ENCODE assay signal across 8 cellular contexts in genomic region chr22:31082606-31083376, GRCh38. TPM values are rescaled to one million over a fixed set of nuclear protein-coding genes. Genes with fewer than 3 reads are reported as not detected.
DNase-seq lines count a peak whose midpoint lies in the region; ATAC-seq and TF ChIP-seq lines count a peak whose summit lies in the region.

No MANE protein-coding gene starts in this region.

- TF ChIP-seq CTCF in Caco-2 (IDR thresholded peaks at IDR 0.05; ENCODE audit: insufficient read depth in 1 of 2, low read depth in 1 of 2, low read length in 1 of 2, severe bottlenecking in 1 of 2, unreplicated experiment in 1 of 2) (peak; percentile 50 to 61), epithelial cell of esophagus (IDR thresholded peaks at IDR 0.05; ENCODE audit: insufficient read depth, low read depth, low read length, missing control alignments) (peak; percentile 65), tibial nerve (IDR thresholded peaks at IDR 0.05) (peak; percentile 61 to 83 (median 77))

- CTCF ChIA-PET in Caco-2 (lab: Charles Lee) = interaction anchor here (0.6 to 3.5 kb wide), 6 partner anchors 19 to 132 kb away, joined by 3 to 29 read pairs (median 10); partner anchors contain the start of genes MORC2, SELENOM and TUG1

- H3K27ac ChIP-seq in tibial nerve = peak overlapping the region; percentile 89 to 99 (median 98)

- peak; percentile 78 to 83 for DNase-seq in Caco-2
- peak; percentile 76 for DNase-seq in Jurkat, Clone E6-1 (ENCODE audit: low read depth, low spot score)
- peak; percentile 72 to 76 for DNase-seq in activated CD4-positive, alpha-beta T cell treated with anti-CD3 and anti-CD28 coated beads, Interleukin-2, amount 50 U/mL, for 48 hours
- DNase-seq in epithelial cell of esophagus (ENCODE audit: low read depth) = peak; percentile 84
- peak in 9 of 10 donors; percentile 29 to 80 (median 55) for DNase-seq in naive thymus-derived CD8-positive, alpha-beta T cell
- peak in 1 of 2 donors; percentile 61 for DNase-seq in tibial nerve (ENCODE audit: low spot score in 2 of 2)
- no peak for DNase-seq in NK-92 treated with Interleukin-12 subunit alpha and Interleukin-12 subunit beta, amount 100 ng/mL, for 24 hours (lab: John Stamatoyannopoulos, UW)

- ATAC-seq in naive thymus-derived CD8-positive, alpha-beta T cell = no peak
- no peak for ATAC-seq in GM18873 (IDR thresholded peaks at IDR 0.05; ENCODE audit: low FRiP score, unreplicated experiment)

- no TSS peak for BruUV-seq in Caco-2 (replicated peaks; lab: Mats Ljungman, UMichigan)

- TF ChIP-seq EP300 in tibial nerve (IDR thresholded peaks at IDR 0.05) = peak in 1 of 2 donors; percentile 49

- H3K27me3 Mint-ChIP-seq in Caco-2 (ENCODE audit: insufficient read depth, unreplicated experiment) = no peaks in the 10 kb centered on the region
- H3K27me3 Mint-ChIP-seq in naive thymus-derived CD8-positive, alpha-beta T cell = no peaks in the 10 kb centered on the region

- H3K4me1 ChIP-seq in Caco-2 = peaks cover 38% of the 10 kb centered on the region
- H3K4me1 ChIP-seq in tibial nerve = peaks cover 0 to 62% (median 52%) of the 10 kb centered on the region in 4 donors

- H3K4me3 ChIP-seq in Caco-2 (ENCODE audit: low read depth, low read length) = no peak overlapping the region
- H3K4me3 ChIP-seq in Jurkat, Clone E6-1 (ENCODE audit: low read length) = no peak overlapping the region
- peak overlapping the region; percentile 74 for H3K4me3 ChIP-seq in epithelial cell of esophagus (ENCODE audit: low read length)
- peak overlapping the region; percentile 62 to 80 (median 69) for H3K4me3 ChIP-seq in tibial nerve

- H3K27ac Mint-ChIP-seq in Caco-2 (ENCODE audit: unreplicated experiment) = no peak overlapping the region
- peak overlapping the region in 4 of 10 donors; percentile 19 to 73 (median 50) for H3K27ac Mint-ChIP-seq in naive thymus-derived CD8-positive, alpha-beta T cell

- H3K36me3 ChIP-seq in Caco-2 (ENCODE audit: control insufficient read depth, insufficient read depth, low read length) (peaks cover 1% of the 10 kb centered on the region), tibial nerve (peaks cover 0 to 2% (median 0%) of the 10 kb centered on the region in 3 donors)

- POLR2A ChIA-PET in Caco-2 (lab: Charles Lee) = interaction anchor here (0.6 to 2.6 kb wide), 3 partner anchors 12 to 113 kb away, joined by 4 to 26 read pairs (median 5); partner anchors contain the start of gene TUG1
- POLR2A ChIA-PET in naive thymus-derived CD8-positive, alpha-beta T cell (lab: Charles Lee) = interaction anchor here (0.6 to 7.5 kb wide), 7 partner anchors 25 to 644 kb away, joined by 3 to 74 read pairs (median 10); partner anchors contain the start of genes MORC2, SELENOM and TUG1

- peaks cover 36% of the 10 kb centered on the region for H3K36me3 Mint-ChIP-seq in Caco-2 (ENCODE audit: insufficient read depth, unreplicated experiment)
- no peaks in the 10 kb centered on the region for H3K36me3 Mint-ChIP-seq in naive thymus-derived CD8-positive, alpha-beta T cell

- H3K9me3 Mint-ChIP-seq in Caco-2 (ENCODE audit: unreplicated experiment) = no peaks in the 10 kb centered on the region
- no peaks in the 10 kb centered on the region for H3K9me3 Mint-ChIP-seq in naive thymus-derived CD8-positive, alpha-beta T cell

- peak overlapping the region; percentile 94 for H3K4me3 Mint-ChIP-seq in Caco-2 (ENCODE audit: unreplicated experiment)
- peak overlapping the region; percentile 43 to 95 (median 90) for H3K4me3 Mint-ChIP-seq in naive thymus-derived CD8-positive, alpha-beta T cell

- intact Hi-C loops in Caco-2 (cut with micrococcal nuclease; ENCODE audit: unreplicated experiment) = no loop called here

- H3K27me3 ChIP-seq in Caco-2 (replicated peaks; ENCODE audit: control insufficient read depth, insufficient read depth, low read length) (no peaks in the 10 kb centered on the region), tibial nerve (no peaks in the 10 kb centered on the region)

- H3K9me3 ChIP-seq in Caco-2 = no peaks in the 10 kb centered on the region
- no peaks in the 10 kb centered on the region for H3K9me3 ChIP-seq in tibial nerve

- 49 to 59% methylated on average over 10 to 11 of the region's 11 CpGs for WGBS in tibial nerve, 2 donors

- H3K4me1 Mint-ChIP-seq in Caco-2 (ENCODE audit: low read depth, unreplicated experiment) = peaks cover 30% of the 10 kb centered on the region
- H3K4me1 Mint-ChIP-seq in naive thymus-derived CD8-positive, alpha-beta T cell = peaks cover 19 to 46% (median 38%) of the 10 kb centered on the region in 4 donors

- TF ChIP-seq POLR2A in tibial nerve (IDR thresholded peaks at IDR 0.05) = no peak

RNA-seq across cellular contexts. Expression of gene SMTN, which starts 1.7 kb away (rescaled TPM):
- total RNA-seq in Caco-2 (2022) (69.8 and 71.0 TPM in 2 replicates), tibial nerve (100 to 1,000 TPM; 173 to 294 (median 253) TPM)
- 36.0 TPM for polyA plus RNA-seq in Jurkat, Clone E6-1 (2012; ENCODE audit: insufficient read depth, insufficient read length)
- total RNA-seq in naive thymus-derived CD8-positive, alpha-beta T cell = 1 to 10 TPM; 2.2 to 4.5 TPM
- 1 to 10 TPM in 2 of 3 donors, not detected in 1; 1.1 to 1.8 TPM for polyA plus RNA-seq in naive thymus-derived CD8-positive, alpha-beta T cell

RNA-seq across cellular contexts. Expression of gene SELENOM, which starts 24.6 kb away (rescaled TPM):
- total RNA-seq in Caco-2 (2022) (1.3 and 2.0 TPM in 2 replicates), tibial nerve (100 to 1,000 TPM; 591 to 706 (median 650) TPM)
- 5.2 TPM for polyA plus RNA-seq in Jurkat, Clone E6-1 (2012; ENCODE audit: insufficient read depth, insufficient read length)
- 10 to 100 TPM; 74.9 to 77.8 TPM for total RNA-seq in naive thymus-derived CD8-positive, alpha-beta T cell
- polyA plus RNA-seq in naive thymus-derived CD8-positive, alpha-beta T cell = 100 to 1,000 TPM; 114 to 142 (median 134) TPM

RNA-seq across cellular contexts. Expression of gene INPP5J, which starts 40.0 kb away (rescaled TPM):
- total RNA-seq in Caco-2 (2022) = 6.8 and 7.8 TPM in 2 replicates
- polyA plus RNA-seq in Jurkat, Clone E6-1 (2012; ENCODE audit: insufficient read depth, insufficient read length) = not detected
- total RNA-seq in naive thymus-derived CD8-positive, alpha-beta T cell = under 1 TPM; 0.33 to 0.47 TPM
- not detected for polyA plus RNA-seq in naive thymus-derived CD8-positive, alpha-beta T cell
- 1 to 10 TPM in 1 of 4 donors, under 1 TPM in 3; 0.20 to 1.0 (median 0.67) TPM for total RNA-seq in tibial nerve

RNA-seq across cellular contexts. Expression of gene PLA2G3, which starts 57.5 kb away (rescaled TPM):
- total RNA-seq in Caco-2 (2022) (not detected in 2 replicates), tibial nerve (not detected)
- polyA plus RNA-seq in Jurkat, Clone E6-1 (2012; ENCODE audit: insufficient read depth, insufficient read length) = not detected
- total RNA-seq in naive thymus-derived CD8-positive, alpha-beta T cell = not detected
- polyA plus RNA-seq in naive thymus-derived CD8-positive, alpha-beta T cell = not detected

Comparison
In these comparisons a context has a peak if more than half of its experiments do, and no peak if none do; other contexts are left out.
1. H3K4me3 ChIP-seq: peak in epithelial cell of esophagus (single experiment) and tibial nerve (4 of 4); none in Caco-2 (single experiment) and Jurkat, Clone E6-1 (single experiment).
2. RNA of gene SMTN, which starts 1.7 kb away (total RNA-seq): 173 to 294 TPM in tibial nerve and 69.8 to 71.0 TPM in Caco-2; 2.2 to 4.5 TPM in naive thymus-derived CD8-positive, alpha-beta T cell; every median in the first group is over 10 times any median in the second.
3. RNA of gene SELENOM, which starts 24.6 kb away (total RNA-seq): 591 to 706 TPM in tibial nerve and 74.9 to 77.8 TPM in naive thymus-derived CD8-positive, alpha-beta T cell; 1.3 to 2.0 TPM in Caco-2; every median in the first group is over 10 times any median in the second.
4. Peak in every context shown above with its lines, with median percentiles within 50 percentile points of each other: CTCF ChIP-seq.